ENCODE assay signal across 9 cellular contexts in genomic region chr3:193744048-193744821, GRCh38.
A peak's percentile ranks its signal among the peaks of the same experiment; 100 is the strongest.
DNase-seq lines count a peak whose midpoint lies in the region; ATAC-seq and FAIRE-seq lines count a peak whose summit lies in the region.
"Had no signal": no experiment of that assay in that cellular context is flagged by ENCODE, and none has a peak within 500 bp of the region (broad histone marks: within the 10 kb centered on the region; RNA-seq: fewer than 3 reads in every experiment).

No MANE protein-coding gene starts in this region.

- FAIRE-seq in HTR-8/SVneo (lab: Jason Lieb, UNC), result no peak
- FAIRE-seq: TTC549 had no signal

- no peaks in the 10 kb centered on the region for H3K9me3 Mint-ChIP-seq in activated naive CD8-positive, alpha-beta T cell (ENCODE audit: low read depth)
- H3K9me3 Mint-ChIP-seq in activated CD8-positive, alpha-beta memory T cell treated with anti-CD3 and anti-CD28 coated beads, Interleukin-2, amount 10 ng/mL, durations not matched to agents 7 days and 5 days (ENCODE audit: low read depth), result no peaks in the 10 kb centered on the region

- H3K27me3 ChIP-seq in mucosa of stomach (ENCODE audit: control insufficient read depth, insufficient read depth, low read length), result no peaks in the 10 kb centered on the region

- ATAC-seq in GM18868 (IDR thresholded peaks at IDR 0.05; ENCODE audit: unreplicated experiment), result peak; percentile 12
- ATAC-seq in activated CD8-positive, alpha-beta memory T cell treated with anti-CD3 and anti-CD28 coated beads, Interleukin-2, amount 10 ng/mL, durations not matched to agents 7 days and 5 days, result no peak

- peak overlapping the region; percentile 30 for H3K4me3 Mint-ChIP-seq in activated naive CD8-positive, alpha-beta T cell
- no peak overlapping the region for H3K4me3 Mint-ChIP-seq in activated CD8-positive, alpha-beta memory T cell treated with anti-CD3 and anti-CD28 coated beads, Interleukin-2, amount 10 ng/mL, durations not matched to agents 7 days and 5 days

- H3K4me1 Mint-ChIP-seq in activated naive CD8-positive, alpha-beta T cell (ENCODE audit: low read depth), result peaks cover 5% of the 10 kb centered on the region
- H3K4me1 Mint-ChIP-seq in activated CD8-positive, alpha-beta memory T cell treated with anti-CD3 and anti-CD28 coated beads, Interleukin-2, amount 10 ng/mL, durations not matched to agents 7 days and 5 days, result peaks cover 6% of the 10 kb centered on the region

- H3K36me3 ChIP-seq in mucosa of stomach (ENCODE audit: control insufficient read depth, insufficient read depth, low read length), result no peaks in the 10 kb centered on the region

- H3K9me3 ChIP-seq in mucosa of stomach (ENCODE audit: control insufficient read depth, low read length), result no peaks in the 10 kb centered on the region

- H3K4me3 ChIP-seq in mucosa of stomach (ENCODE audit: low read length), result no peak overlapping the region

- peak; percentile 73 to 87 (median 73) for DNase-seq in NCI-H1417 (lab: John Stamatoyannopoulos, UW)
- DNase-seq in HTR-8/SVneo (ENCODE audit: insufficient read length, low spot score), result no peak
- DNase-seq in cerebellum (ENCODE audit: low spot score), result no peak
- no peak for DNase-seq in activated CD8-positive, alpha-beta memory T cell treated with anti-CD3 and anti-CD28 coated beads, Interleukin-2, amount 10 ng/mL, durations not matched to agents 7 days and 5 days
- no peak for DNase-seq in activated CD4-positive, alpha-beta T cell treated with anti-CD3 and anti-CD28 coated beads for 48 hours

- CTCF ChIA-PET in activated CD8-positive, alpha-beta memory T cell treated with anti-CD3 and anti-CD28 coated beads, Interleukin-2, amount 10 ng/mL, durations not matched to agents 7 days and 5 days (lab: Charles Lee), result interaction anchor here (0.9 kb wide), 1 partner anchor 571 kb away, joined by 3 read pairs; no protein-coding TSS in a partner anchor

- no peak overlapping the region for H3K27ac Mint-ChIP-seq in activated naive CD8-positive, alpha-beta T cell
- H3K27ac Mint-ChIP-seq in activated CD8-positive, alpha-beta memory T cell treated with anti-CD3 and anti-CD28 coated beads, Interleukin-2, amount 10 ng/mL, durations not matched to agents 7 days and 5 days, result no peak overlapping the region

- H3K36me3 Mint-ChIP-seq in activated naive CD8-positive, alpha-beta T cell, result no peaks in the 10 kb centered on the region
- H3K36me3 Mint-ChIP-seq in activated CD8-positive, alpha-beta memory T cell treated with anti-CD3 and anti-CD28 coated beads, Interleukin-2, amount 10 ng/mL, durations not matched to agents 7 days and 5 days, result no peaks in the 10 kb centered on the region

- H3K9ac ChIP-seq in mucosa of stomach (ENCODE audit: low read length), result peak overlapping the region; percentile 42

- H3K4me1 ChIP-seq in mucosa of stomach (ENCODE audit: control insufficient read depth, insufficient read depth, low read length), result peaks cover 29% of the 10 kb centered on the region

- H3K27me3 Mint-ChIP-seq in activated naive CD8-positive, alpha-beta T cell, result peaks cover 2% of the 10 kb centered on the region
- peaks cover 38% of the 10 kb centered on the region for H3K27me3 Mint-ChIP-seq in activated CD8-positive, alpha-beta memory T cell treated with anti-CD3 and anti-CD28 coated beads, Interleukin-2, amount 10 ng/mL, durations not matched to agents 7 days and 5 days

Comparison
In these comparisons a context has a peak if more than half of its experiments do, and no peak if none do; other contexts are left out.
1. DNase-seq: peak in NCI-H1417 (3 of 3); none in HTR-8/SVneo (single experiment), cerebellum (single experiment), activated CD8-positive, alpha-beta memory T cell treated with anti-CD3 and anti-CD28 coated beads, Interleukin-2, amount 10 ng/mL, durations not matched to agents 7 days and 5 days (single experiment) and activated CD4-positive, alpha-beta T cell treated with anti-CD3 and anti-CD28 coated beads for 48 hours (single experiment).